2 cellular contexts compared by ENCODE assay signal in the genomic region with DNA sequence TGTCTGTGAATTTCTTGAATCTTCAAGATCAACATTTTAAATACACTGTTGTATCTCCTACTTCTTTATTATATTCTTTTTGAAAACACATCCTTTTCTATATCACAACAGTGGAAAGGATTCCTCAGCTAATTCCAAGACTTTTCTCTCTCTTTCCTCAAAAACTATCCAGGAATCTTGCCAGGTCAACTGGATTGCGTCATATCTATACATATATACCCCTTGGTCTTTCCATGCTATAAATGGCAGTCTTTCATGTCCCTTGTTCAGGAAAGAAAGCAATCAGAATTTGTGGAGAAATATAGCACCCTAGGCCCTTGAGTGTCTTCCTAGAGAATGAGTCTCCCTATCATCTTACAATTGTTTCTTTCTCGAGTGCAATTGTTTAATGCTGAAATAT.
A peak's percentile ranks its signal among the peaks of the same experiment; 100 is the strongest.
TF ChIP-seq lines count a peak whose summit lies in the region.

No MANE protein-coding gene starts in this region.

TF ChIP-seq in HepG2, 621 proteins besides CTCF, POLR2A, EP300 and RAD21:
- no peak for TF ChIP-seq ZNF446 (CRISPR knock-in tag; IDR thresholded peaks at IDR 0.05)
- TF ChIP-seq CEBPB (IDR thresholded peaks at IDR 0.05; ENCODE audit: borderline replicate concordance, low read depth, low read length): peak; percentile 65
- TF ChIP-seq, protein P1, sequence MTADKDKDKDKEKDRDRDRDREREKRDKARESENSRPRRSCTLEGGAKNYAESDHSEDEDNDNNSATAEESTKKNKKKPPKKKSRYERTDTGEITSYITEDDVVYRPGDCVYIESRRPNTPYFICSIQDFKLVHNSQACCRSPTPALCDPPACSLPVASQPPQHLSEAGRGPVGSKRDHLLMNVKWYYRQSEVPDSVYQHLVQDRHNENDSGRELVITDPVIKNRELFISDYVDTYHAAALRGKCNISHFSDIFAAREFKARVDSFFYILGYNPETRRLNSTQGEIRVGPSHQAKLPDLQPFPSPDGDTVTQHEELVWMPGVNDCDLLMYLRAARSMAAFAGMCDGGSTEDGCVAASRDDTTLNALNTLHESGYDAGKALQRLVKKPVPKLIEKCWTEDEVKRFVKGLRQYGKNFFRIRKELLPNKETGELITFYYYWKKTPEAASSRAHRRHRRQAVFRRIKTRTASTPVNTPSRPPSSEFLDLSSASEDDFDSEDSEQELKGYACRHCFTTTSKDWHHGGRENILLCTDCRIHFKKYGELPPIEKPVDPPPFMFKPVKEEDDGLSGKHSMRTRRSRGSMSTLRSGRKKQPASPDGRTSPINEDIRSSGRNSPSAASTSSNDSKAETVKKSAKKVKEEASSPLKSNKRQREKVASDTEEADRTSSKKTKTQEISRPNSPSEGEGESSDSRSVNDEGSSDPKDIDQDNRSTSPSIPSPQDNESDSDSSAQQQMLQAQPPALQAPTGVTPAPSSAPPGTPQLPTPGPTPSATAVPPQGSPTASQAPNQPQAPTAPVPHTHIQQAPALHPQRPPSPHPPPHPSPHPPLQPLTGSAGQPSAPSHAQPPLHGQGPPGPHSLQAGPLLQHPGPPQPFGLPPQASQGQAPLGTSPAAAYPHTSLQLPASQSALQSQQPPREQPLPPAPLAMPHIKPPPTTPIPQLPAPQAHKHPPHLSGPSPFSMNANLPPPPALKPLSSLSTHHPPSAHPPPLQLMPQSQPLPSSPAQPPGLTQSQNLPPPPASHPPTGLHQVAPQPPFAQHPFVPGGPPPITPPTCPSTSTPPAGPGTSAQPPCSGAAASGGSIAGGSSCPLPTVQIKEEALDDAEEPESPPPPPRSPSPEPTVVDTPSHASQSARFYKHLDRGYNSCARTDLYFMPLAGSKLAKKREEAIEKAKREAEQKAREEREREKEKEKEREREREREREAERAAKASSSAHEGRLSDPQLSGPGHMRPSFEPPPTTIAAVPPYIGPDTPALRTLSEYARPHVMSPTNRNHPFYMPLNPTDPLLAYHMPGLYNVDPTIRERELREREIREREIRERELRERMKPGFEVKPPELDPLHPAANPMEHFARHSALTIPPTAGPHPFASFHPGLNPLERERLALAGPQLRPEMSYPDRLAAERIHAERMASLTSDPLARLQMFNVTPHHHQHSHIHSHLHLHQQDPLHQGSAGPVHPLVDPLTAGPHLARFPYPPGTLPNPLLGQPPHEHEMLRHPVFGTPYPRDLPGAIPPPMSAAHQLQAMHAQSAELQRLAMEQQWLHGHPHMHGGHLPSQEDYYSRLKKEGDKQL (CRISPR knock-in tag; IDR thresholded peaks at IDR 0.05; ENCODE audit: low read depth): no peak
- TF ChIP-seq SNRNP70 (IDR thresholded peaks at IDR 0.05; ENCODE audit: low read depth, low read length): no peak
- TF ChIP-seq KLF11 (CRISPR knock-in tag; IDR thresholded peaks at IDR 0.05): no peak
- TF ChIP-seq ZNF607 (CRISPR knock-in tag; IDR thresholded peaks at IDR 0.05; ENCODE audit: borderline replicate concordance): no peak
- no peak for TF ChIP-seq SRF (IDR thresholded peaks at IDR 0.05; ENCODE audit: low read depth, low read length)
- TF ChIP-seq, protein P2, sequence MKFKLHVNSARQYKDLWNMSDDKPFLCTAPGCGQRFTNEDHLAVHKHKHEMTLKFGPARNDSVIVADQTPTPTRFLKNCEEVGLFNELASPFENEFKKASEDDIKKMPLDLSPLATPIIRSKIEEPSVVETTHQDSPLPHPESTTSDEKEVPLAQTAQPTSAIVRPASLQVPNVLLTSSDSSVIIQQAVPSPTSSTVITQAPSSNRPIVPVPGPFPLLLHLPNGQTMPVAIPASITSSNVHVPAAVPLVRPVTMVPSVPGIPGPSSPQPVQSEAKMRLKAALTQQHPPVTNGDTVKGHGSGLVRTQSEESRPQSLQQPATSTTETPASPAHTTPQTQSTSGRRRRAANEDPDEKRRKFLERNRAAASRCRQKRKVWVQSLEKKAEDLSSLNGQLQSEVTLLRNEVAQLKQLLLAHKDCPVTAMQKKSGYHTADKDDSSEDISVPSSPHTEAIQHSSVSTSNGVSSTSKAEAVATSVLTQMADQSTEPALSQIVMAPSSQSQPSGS (CRISPR knock-in tag; IDR thresholded peaks at IDR 0.05): no peak
- TF ChIP-seq ADNP (CRISPR knock-in tag; IDR thresholded peaks at IDR 0.05): no peak
- peak; percentile 37; the same call in 1 of the 2 replicates for TF ChIP-seq ATF7 (IDR thresholded peaks at IDR 0.05)
- TF ChIP-seq ATF7 (CRISPR knock-in tag; IDR thresholded peaks at IDR 0.05): no peak

TF ChIP-seq in K562, 482 proteins besides CTCF, POLR2A, EP300 and RAD21:
- TF ChIP-seq, protein P3, sequence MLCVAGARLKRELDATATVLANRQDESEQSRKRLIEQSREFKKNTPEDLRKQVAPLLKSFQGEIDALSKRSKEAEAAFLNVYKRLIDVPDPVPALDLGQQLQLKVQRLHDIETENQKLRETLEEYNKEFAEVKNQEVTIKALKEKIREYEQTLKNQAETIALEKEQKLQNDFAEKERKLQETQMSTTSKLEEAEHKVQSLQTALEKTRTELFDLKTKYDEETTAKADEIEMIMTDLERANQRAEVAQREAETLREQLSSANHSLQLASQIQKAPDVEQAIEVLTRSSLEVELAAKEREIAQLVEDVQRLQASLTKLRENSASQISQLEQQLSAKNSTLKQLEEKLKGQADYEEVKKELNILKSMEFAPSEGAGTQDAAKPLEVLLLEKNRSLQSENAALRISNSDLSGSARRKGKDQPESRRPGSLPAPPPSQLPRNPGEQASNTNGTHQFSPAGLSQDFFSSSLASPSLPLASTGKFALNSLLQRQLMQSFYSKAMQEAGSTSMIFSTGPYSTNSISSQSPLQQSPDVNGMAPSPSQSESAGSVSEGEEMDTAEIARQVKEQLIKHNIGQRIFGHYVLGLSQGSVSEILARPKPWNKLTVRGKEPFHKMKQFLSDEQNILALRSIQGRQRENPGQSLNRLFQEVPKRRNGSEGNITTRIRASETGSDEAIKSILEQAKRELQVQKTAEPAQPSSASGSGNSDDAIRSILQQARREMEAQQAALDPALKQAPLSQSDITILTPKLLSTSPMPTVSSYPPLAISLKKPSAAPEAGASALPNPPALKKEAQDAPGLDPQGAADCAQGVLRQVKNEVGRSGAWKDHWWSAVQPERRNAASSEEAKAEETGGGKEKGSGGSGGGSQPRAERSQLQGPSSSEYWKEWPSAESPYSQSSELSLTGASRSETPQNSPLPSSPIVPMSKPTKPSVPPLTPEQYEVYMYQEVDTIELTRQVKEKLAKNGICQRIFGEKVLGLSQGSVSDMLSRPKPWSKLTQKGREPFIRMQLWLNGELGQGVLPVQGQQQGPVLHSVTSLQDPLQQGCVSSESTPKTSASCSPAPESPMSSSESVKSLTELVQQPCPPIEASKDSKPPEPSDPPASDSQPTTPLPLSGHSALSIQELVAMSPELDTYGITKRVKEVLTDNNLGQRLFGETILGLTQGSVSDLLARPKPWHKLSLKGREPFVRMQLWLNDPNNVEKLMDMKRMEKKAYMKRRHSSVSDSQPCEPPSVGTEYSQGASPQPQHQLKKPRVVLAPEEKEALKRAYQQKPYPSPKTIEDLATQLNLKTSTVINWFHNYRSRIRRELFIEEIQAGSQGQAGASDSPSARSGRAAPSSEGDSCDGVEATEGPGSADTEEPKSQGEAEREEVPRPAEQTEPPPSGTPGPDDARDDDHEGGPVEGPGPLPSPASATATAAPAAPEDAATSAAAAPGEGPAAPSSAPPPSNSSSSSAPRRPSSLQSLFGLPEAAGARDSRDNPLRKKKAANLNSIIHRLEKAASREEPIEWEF (CRISPR knock-in tag; IDR thresholded peaks at IDR 0.05): no peak
- TF ChIP-seq, protein P4, sequence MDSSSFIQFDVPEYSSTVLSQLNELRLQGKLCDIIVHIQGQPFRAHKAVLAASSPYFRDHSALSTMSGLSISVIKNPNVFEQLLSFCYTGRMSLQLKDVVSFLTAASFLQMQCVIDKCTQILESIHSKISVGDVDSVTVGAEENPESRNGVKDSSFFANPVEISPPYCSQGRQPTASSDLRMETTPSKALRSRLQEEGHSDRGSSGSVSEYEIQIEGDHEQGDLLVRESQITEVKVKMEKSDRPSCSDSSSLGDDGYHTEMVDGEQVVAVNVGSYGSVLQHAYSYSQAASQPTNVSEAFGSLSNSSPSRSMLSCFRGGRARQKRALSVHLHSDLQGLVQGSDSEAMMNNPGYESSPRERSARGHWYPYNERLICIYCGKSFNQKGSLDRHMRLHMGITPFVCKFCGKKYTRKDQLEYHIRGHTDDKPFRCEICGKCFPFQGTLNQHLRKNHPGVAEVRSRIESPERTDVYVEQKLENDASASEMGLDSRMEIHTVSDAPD (CRISPR knock-in tag; IDR thresholded peaks at IDR 0.05): no peak
- TF ChIP-seq LCOR (CRISPR knock-in tag; IDR thresholded peaks at IDR 0.05): no peak
- TF ChIP-seq CEBPB (tag; IDR thresholded peaks at IDR 0.05): peak; percentile 55
- no peak for TF ChIP-seq CEBPG (CRISPR knock-in tag; IDR thresholded peaks at IDR 0.05)
- peak; percentile 50 to 66 for TF ChIP-seq CEBPG (tag; conservative IDR thresholded peaks at IDR 0.05 in 1 of 2, IDR thresholded peaks at IDR 0.05 in 1 of 2)
